Comparison of ENCODE assay signal across 10 cellular contexts in genomic region chr6:167554854-167555253, GRCh38.
"Had no signal": no experiment of that assay in that cellular context is flagged by ENCODE, and none has a peak within 500 bp of the region (broad histone marks: within the 10 kb centered on the region; RNA-seq: fewer than 3 reads in every experiment).

No MANE protein-coding gene starts in this region.

- H2AFZ ChIP-seq: GM23338 had no signal

- H3K9ac ChIP-seq: KMS-11 had no signal

- H3K27ac ChIP-seq: HL-60, KMS-11 had no signal

- DNase-seq: H9, HFFc6, IMR-90, KBM-7 had no signal

- H3K4me3 ChIP-seq: GM23338 had no signal

- FAIRE-seq: H1, H54 had no signal

- H3K4me2 ChIP-seq: GM23338, KMS-11 had no signal

- ATAC-seq: GM23338, HCT116 had no signal
